In the genomic region with DNA sequence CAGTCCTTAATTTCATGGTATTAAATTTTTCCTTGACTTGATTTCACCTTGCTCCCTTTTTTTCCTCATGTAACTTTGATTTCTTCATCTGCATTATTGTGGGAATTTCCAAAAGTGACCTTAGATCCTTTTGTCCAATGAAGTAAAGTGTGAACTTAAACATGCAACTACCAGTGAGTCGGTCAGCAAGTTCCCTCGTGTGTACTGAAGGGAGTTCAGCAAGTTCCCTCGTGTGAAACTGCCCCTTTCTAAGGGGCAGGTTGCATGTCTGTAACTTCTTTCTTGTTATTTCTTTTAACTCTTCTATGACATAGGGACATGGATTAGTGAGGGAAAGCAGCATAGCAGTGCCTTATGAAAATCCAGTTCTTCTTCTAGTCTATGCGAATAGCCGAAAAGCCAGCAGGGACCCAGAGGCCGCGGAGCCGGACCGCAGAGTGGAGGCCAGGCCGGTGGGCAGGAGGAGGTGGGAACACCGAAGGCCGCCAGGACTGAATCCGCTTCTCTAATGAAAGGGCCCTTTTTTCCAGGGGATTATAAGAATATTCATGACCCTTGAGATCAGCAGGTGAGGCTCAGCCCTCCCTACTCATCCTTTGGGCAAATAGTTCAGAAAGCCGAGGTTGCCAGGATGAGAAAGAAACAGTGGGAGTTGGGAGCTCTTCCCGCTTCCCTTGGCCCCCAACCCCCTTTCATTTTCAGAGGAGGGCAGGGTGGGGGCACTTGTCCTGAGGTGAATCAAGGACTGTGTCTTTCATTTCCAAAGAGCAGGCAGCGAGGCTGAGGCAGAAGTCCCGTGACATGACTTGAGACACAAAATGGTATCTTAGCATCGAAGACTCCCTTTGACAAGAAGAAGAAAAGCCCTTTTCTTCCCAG, we compare ENCODE assay signal across 17 cellular contexts.
DNase-seq lines count a peak whose midpoint lies in the region; ATAC-seq and TF ChIP-seq lines count a peak whose summit lies in the region.
"Had no signal": no experiment of that assay in that cellular context is flagged by ENCODE, and none has a peak within 500 bp of the region (broad histone marks: within the 10 kb centered on the region; RNA-seq: fewer than 3 reads in every experiment).

No MANE protein-coding gene starts in this region.

- intact Hi-C loops in ascending aorta (cut with DNase I) = no loop called here

- DNase-seq in GM23338 (ENCODE audit: low spot score) (peak; percentile 30), nephron progenitor cell (no peak), NK-92 (lab: John Stamatoyannopoulos, UW; ENCODE audit: unreplicated experiment) (no peak), ascending aorta (ENCODE audit: low spot score in 2 of 2) (no peak), activated gamma-delta T cell treated with Interleukin-2 at 50 U/mL for 16 hours (no peak)
- DNase-seq: Caco-2, HFFc6, IMR-90, NCI-H1417, NCI-H1930, NCI-H2171 treated with DMSO at 0.1 percent for 48 hours, NCI-H774 had no signal

- H3K4me1 Mint-ChIP-seq in GM23338 (peaks cover 15% of the 10 kb centered on the region), nephron progenitor cell (peaks cover 37% of the 10 kb centered on the region)
- H3K4me1 Mint-ChIP-seq: CD14-positive monocyte had no signal

- H3K27ac ChIP-seq in GM23338 (ENCODE audit: low read depth) = no peak overlapping the region
- peak overlapping the region; percentile 88 for H3K27ac ChIP-seq in VCaP
- H3K27ac ChIP-seq in iPS-20b (ENCODE audit: low read length) = no peak overlapping the region
- no peak overlapping the region for H3K27ac ChIP-seq in ascending aorta
- H3K27ac ChIP-seq: A549 had no signal

- peak; percentile 73 for ATAC-seq in GM23338
- no peak for ATAC-seq in HG03521 (IDR thresholded peaks at IDR 0.05; ENCODE audit: unreplicated experiment)

- no peak overlapping the region; the same call in 2 of the 3 replicates for H3K4me3 Mint-ChIP-seq in GM23338
- H3K4me3 Mint-ChIP-seq in nephron progenitor cell = no peak overlapping the region
- H3K4me3 Mint-ChIP-seq: CD14-positive monocyte, HFFc6 had no signal

- H3K4me2 ChIP-seq in GM23338 = 0 out of 2 replicates have a peak overlapping the region, but pooled peaks have one; percentile 43
- H3K4me2 ChIP-seq: A549 had no signal

- no peaks in the 10 kb centered on the region for H3K9me2 ChIP-seq in GM23338 (ENCODE audit: insufficient read depth)

- peaks cover 24% of the 10 kb centered on the region for H3K9me3 ChIP-seq in iPS-20b (ENCODE audit: insufficient read depth, low read depth, low read length)
- H3K9me3 ChIP-seq in ascending aorta = peaks cover 0 to 9% of the 10 kb centered on the region in 2 donors

- H3K27ac Mint-ChIP-seq in GM23338 (no peak overlapping the region), nephron progenitor cell (peak overlapping the region; percentile 84)
- H3K27ac Mint-ChIP-seq: HFFc6 had no signal

- peaks cover 11% of the 10 kb centered on the region; the same call in 1 of the 2 replicates for H3K4me1 ChIP-seq in GM23338 (ENCODE audit: insufficient read depth)
- peaks cover 15% of the 10 kb centered on the region; the same call in 1 of the 2 replicates for H3K4me1 ChIP-seq in iPS-20b (ENCODE audit: insufficient read depth, low read length)
- H3K4me1 ChIP-seq in ascending aorta = no peaks in the 10 kb centered on the region
- H3K4me1 ChIP-seq: A549, Caco-2 had no signal

- H3K4me3 ChIP-seq in GM23338 = no peak overlapping the region
- H3K4me3 ChIP-seq in iPS-20b (ENCODE audit: low read length) = peak overlapping the region; percentile 23; the same call in 1 of the 2 replicates
- no peak overlapping the region for H3K4me3 ChIP-seq in ascending aorta
- H3K4me3 ChIP-seq: A549 had no signal

- H4K20me1 ChIP-seq in GM23338 (replicated peaks; ENCODE audit: insufficient read depth) = no peaks in the 10 kb centered on the region

- peak overlapping the region; percentile 32; the same call in 1 of the 2 replicates for H3K9ac ChIP-seq in iPS-20b (ENCODE audit: low read depth, low read length)

- H3K36me3 ChIP-seq in GM23338 (ENCODE audit: insufficient read depth) = peaks cover 19% of the 10 kb centered on the region
- H3K36me3 ChIP-seq in iPS-20b (ENCODE audit: insufficient read depth, low read depth, low read length) = no peaks in the 10 kb centered on the region
- H3K36me3 ChIP-seq in ascending aorta = no peaks in the 10 kb centered on the region

- H2AFZ ChIP-seq in GM23338 = peak overlapping the region; percentile 47; the same call in 1 of the 2 replicates

- no peaks in the 10 kb centered on the region; the same call in 1 of the 2 replicates for H3F3A ChIP-seq in GM23338 (replicated peaks; ENCODE audit: low read depth)

- H3K27me3 Mint-ChIP-seq in GM23338 (ENCODE audit: insufficient read depth, low read depth, poor library complexity) (peaks cover 9% of the 10 kb centered on the region), nephron progenitor cell (ENCODE audit: low read depth, poor library complexity) (no peaks in the 10 kb centered on the region)

- H3K27me3 ChIP-seq in GM23338 (ENCODE audit: insufficient read depth) (no peaks in the 10 kb centered on the region), iPS-20b (ENCODE audit: insufficient read depth, low read length) (peaks cover 20% of the 10 kb centered on the region), ascending aorta (no peaks in the 10 kb centered on the region)

- TF ChIP-seq CTCF in GM23338 (conservative IDR thresholded peaks at IDR 0.05; ENCODE audit: low read depth in 2 of 2) (no peak), VCaP (conservative IDR thresholded peaks at IDR 0.05) (no peak), nephron progenitor cell (IDR thresholded peaks at IDR 0.05) (no peak), ascending aorta (IDR thresholded peaks at IDR 0.05) (no peak)

- H3K9me3 Mint-ChIP-seq in GM23338 (peaks cover 34% of the 10 kb centered on the region), nephron progenitor cell (peaks cover 21% of the 10 kb centered on the region)

- H3K79me2 ChIP-seq in GM23338 (replicated peaks; ENCODE audit: insufficient read depth) = no peaks in the 10 kb centered on the region

- peaks cover 24% of the 10 kb centered on the region for H3K36me3 Mint-ChIP-seq in GM23338 (ENCODE audit: low read depth)
- H3K36me3 Mint-ChIP-seq in nephron progenitor cell (ENCODE audit: low read depth) = peaks cover 13% of the 10 kb centered on the region
- H3K36me3 Mint-ChIP-seq: CD14-positive monocyte had no signal

TF ChIP-seq in GM23338, 12 proteins besides CTCF, POLR2A, EP300 and RAD21 (continues in another document):
- TF ChIP-seq JUNB (IDR thresholded peaks at IDR 0.05; ENCODE audit: unreplicated experiment) (no peak), CREB1 (CRISPR knock-in tag; IDR thresholded peaks at IDR 0.05; ENCODE audit: low read depth) (no peak), NANOG (IDR thresholded peaks at IDR 0.05; ENCODE audit: borderline replicate concordance) (no peak), EZH2 (IDR thresholded peaks at IDR 0.05; ENCODE audit: low read depth, unreplicated experiment) (no peak), ZNF331 (CRISPR knock-in tag; IDR thresholded peaks at IDR 0.05; ENCODE audit: low read depth) (no peak)
- TF ChIP-seq, protein P1, sequence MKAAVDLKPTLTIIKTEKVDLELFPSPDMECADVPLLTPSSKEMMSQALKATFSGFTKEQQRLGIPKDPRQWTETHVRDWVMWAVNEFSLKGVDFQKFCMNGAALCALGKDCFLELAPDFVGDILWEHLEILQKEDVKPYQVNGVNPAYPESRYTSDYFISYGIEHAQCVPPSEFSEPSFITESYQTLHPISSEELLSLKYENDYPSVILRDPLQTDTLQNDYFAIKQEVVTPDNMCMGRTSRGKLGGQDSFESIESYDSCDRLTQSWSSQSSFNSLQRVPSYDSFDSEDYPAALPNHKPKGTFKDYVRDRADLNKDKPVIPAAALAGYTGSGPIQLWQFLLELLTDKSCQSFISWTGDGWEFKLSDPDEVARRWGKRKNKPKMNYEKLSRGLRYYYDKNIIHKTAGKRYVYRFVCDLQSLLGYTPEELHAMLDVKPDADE (IDR thresholded peaks at IDR 0.05) = no peak
